7 cellular contexts compared by ENCODE assay signal in the genomic region with DNA sequence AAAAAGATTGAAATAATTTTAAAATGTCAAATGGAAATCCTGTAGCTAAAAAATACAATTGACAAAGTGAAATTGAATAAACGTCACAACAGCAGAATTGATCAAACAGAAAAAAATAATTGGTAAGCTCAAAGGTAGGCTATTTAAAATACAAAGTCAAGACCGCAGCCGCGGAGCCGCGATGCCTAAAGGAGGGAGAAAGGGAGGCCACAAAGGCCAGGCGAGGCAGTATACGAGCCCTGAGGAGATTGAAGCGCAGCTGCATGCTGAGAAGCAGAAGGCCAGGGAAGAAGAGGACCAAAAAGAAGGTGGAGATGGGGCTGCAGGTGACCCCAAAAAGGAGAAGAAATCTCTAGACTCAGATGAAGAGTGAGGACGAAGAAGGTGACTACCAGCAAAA.
"Had no signal": no experiment of that assay in that cellular context is flagged by ENCODE, and none has a peak within 500 bp of the region (broad histone marks: within the 10 kb centered on the region; RNA-seq: fewer than 3 reads in every experiment).

No MANE protein-coding gene starts in this region.

- H3K36me3 ChIP-seq: HAP-1 had no signal

- H3K27ac Mint-ChIP-seq: GM23338, HFFc6 had no signal

- H3K4me2 ChIP-seq: GM23338 had no signal

- ATAC-seq: GM23338, HCT116 had no signal

- H3K9me3 ChIP-seq: HAP-1 had no signal

- DNase-seq: H7, HFFc6, IMR-90 had no signal

- H3K4me3 ChIP-seq: GM23338, HAP-1 had no signal

- H3K4me3 Mint-ChIP-seq: GM23338, HFFc6 had no signal

- H3K4me1 ChIP-seq: HAP-1 had no signal

- H2AFZ ChIP-seq: GM23338 had no signal

- H3K27ac ChIP-seq: HL-60 had no signal
